ENCODE assay signal across 1 cellular context in the genomic region with DNA sequence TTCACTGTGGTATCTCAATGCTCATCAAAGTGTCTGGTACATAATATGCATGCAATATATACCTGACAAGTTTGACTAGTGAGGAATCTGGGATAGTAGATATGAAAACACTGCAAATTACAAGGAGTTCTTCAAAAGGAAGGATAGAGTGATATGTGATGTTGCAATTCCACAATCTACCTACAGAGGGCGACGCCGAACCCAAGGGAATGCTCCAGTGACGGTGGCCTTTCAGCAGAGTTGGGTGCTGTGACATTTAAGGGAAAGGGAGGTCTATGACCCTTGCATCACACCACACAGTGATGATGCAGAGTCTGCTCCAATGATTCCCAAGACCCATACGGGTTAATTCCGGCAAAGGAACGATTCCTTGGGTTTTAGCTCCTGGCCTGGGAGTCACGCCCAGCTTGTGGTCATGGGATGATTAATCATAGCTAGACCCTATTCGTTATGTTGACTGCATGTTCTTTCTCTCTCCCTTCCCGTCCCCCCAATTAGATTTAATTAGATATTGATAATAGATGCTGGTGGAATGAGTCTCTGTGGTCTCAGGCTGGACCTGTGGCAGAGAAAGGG.
TF ChIP-seq lines count a peak whose summit lies in the region.

No MANE protein-coding gene starts in this region.

TF ChIP-seq in SK-N-SH treated with all-trans-retinoic acid at 6 μM for 48 hours, 23 proteins besides CTCF, POLR2A, EP300 and RAD21 (continued from another document):
- TF ChIP-seq, protein P1, sequence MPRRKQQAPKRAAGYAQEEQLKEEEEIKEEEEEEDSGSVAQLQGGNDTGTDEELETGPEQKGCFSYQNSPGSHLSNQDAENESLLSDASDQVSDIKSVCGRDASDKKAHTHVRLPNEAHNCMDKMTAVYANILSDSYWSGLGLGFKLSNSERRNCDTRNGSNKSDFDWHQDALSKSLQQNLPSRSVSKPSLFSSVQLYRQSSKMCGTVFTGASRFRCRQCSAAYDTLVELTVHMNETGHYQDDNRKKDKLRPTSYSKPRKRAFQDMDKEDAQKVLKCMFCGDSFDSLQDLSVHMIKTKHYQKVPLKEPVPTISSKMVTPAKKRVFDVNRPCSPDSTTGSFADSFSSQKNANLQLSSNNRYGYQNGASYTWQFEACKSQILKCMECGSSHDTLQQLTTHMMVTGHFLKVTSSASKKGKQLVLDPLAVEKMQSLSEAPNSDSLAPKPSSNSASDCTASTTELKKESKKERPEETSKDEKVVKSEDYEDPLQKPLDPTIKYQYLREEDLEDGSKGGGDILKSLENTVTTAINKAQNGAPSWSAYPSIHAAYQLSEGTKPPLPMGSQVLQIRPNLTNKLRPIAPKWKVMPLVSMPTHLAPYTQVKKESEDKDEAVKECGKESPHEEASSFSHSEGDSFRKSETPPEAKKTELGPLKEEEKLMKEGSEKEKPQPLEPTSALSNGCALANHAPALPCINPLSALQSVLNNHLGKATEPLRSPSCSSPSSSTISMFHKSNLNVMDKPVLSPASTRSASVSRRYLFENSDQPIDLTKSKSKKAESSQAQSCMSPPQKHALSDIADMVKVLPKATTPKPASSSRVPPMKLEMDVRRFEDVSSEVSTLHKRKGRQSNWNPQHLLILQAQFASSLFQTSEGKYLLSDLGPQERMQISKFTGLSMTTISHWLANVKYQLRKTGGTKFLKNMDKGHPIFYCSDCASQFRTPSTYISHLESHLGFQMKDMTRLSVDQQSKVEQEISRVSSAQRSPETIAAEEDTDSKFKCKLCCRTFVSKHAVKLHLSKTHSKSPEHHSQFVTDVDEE (CRISPR knock-in tag; IDR thresholded peaks at IDR 0.05), result no peak
- no peak for TF ChIP-seq ZC3H10 (CRISPR knock-in tag; IDR thresholded peaks at IDR 0.05)
